Comparison of ENCODE assay signal across 23 cellular contexts in the genomic region with DNA sequence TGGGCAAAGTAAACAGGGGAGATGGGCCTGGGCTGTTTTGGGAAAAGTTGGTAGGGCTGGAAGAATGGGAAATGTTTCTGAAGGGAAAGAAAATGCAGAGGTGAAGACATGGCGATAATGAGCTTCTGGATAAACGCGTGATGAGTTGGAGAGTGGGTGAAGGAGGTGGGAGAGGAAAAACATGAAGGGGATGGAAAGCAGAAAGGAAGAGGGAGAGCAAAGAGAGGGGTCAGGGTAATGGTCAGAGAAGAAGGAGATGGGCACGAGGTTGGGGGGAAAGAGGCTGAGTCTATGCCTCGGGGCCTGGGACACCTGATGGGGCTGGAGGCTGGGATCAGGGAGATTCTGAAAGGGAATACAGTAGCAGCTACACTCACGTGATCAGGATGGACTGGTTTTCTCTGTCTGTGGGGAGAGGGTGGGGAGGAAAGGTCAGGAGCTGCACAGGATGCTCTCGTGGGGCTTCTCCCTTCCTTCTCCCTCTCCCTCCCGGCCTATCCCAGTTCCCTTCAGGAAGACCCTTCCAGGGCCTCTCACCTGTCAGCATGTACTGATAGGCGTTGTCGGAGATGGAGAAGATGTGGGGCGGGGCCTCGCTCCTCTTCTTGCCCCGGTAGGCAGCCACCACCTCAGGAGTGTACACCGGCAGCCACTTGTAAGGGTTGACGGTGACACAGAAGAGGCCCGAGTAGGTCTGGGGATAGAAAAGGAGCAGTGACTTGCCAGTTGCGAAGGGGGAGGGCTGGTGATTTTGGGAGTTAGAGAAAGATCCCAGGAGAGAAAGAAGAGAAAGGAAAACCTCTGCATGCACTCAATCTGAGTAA. TPM values are rescaled to one million over a fixed set of nuclear protein-coding genes. Genes with fewer than 3 reads are reported as not detected.
DNase-seq lines count a peak whose midpoint lies in the region; ATAC-seq, FAIRE-seq and TF ChIP-seq lines count a peak whose summit lies in the region.
"Had no signal": no experiment of that assay in that cellular context is flagged by ENCODE, and none has a peak within 500 bp of the region (broad histone marks: within the 10 kb centered on the region; RNA-seq: fewer than 3 reads in every experiment).

No MANE protein-coding gene starts in this region.

- peaks cover 17% of the 10 kb centered on the region for H3K27me3 Mint-ChIP-seq in endothelial cell (ENCODE audit: unreplicated experiment)
- H3K27me3 Mint-ChIP-seq in activated CD4-positive, alpha-beta memory T cell treated with anti-CD3 and anti-CD28 coated beads for 36 hours, result no peaks in the 10 kb centered on the region

- no peak overlapping the region for H2AFZ ChIP-seq in GM12878 (ENCODE audit: control insufficient read depth, low read depth, low read length)

- no peak overlapping the region for H3K27ac ChIP-seq in GM12878 (ENCODE audit: control insufficient read depth, insufficient read depth)
- peak overlapping the region; percentile 83 to 89 (median 86) for H3K27ac ChIP-seq in gastrocnemius medialis
- H3K27ac ChIP-seq: A549, C4-2B had no signal

- no peak for TF ChIP-seq CTCF in GM12878 (IDR thresholded peaks at IDR 0.05 in 2 of 3, conservative IDR thresholded peaks at IDR 0.05 in 1 of 3; ENCODE audit: control insufficient read depth in 2 of 3, extremely low read depth in 1 of 3, insufficient read depth in 1 of 3, low read depth in 3 of 3, low read length in 3 of 3)
- no peak for TF ChIP-seq CTCF in endothelial cell (IDR thresholded peaks at IDR 0.05; ENCODE audit: unreplicated experiment)
- TF ChIP-seq CTCF in gastrocnemius medialis (IDR thresholded peaks at IDR 0.05 in 4 of 5, conservative IDR thresholded peaks at IDR 0.05 in 1 of 5), result no peak

- POLR2A ChIA-PET in GM12878 (lab: Charles Lee), result no interaction called here
- POLR2A ChIA-PET in activated CD4-positive, alpha-beta memory T cell treated with anti-CD3 and anti-CD28 coated beads for 36 hours (lab: Charles Lee), result no interaction called here

- WGBS in GM12878 (ENCODE audit: insufficient coverage, insufficient replicate concordance, low lambda C conversion rate, missing lambda C conversion rate), result 27% methylated on average over 14 of the region's 17 CpGs

- intact Hi-C loops in cardiac septum (cut with DNase I), result no loop called here
- intact Hi-C loops in Right ventricle myocardium superior (cut with DNase I), result no loop called here
- intact Hi-C loops in GM12878 (cut with micrococcal nuclease; ENCODE audit: unreplicated experiment), result no loop called here
- intact Hi-C loops in gastrocnemius medialis (cut with DNase I; ENCODE audit: low total_unique reads), result no loop called here
- intact Hi-C loops in activated CD4-positive, alpha-beta memory T cell treated with anti-CD3 and anti-CD28 coated beads for 36 hours (cut with micrococcal nuclease), result no loop called here

- no peaks in the 10 kb centered on the region for H3K79me2 ChIP-seq in GM12878 (ENCODE audit: control insufficient read depth, insufficient read depth, low read length)

- peaks cover 3% of the 10 kb centered on the region for H3K36me3 Mint-ChIP-seq in endothelial cell (ENCODE audit: low read depth, unreplicated experiment)
- H3K36me3 Mint-ChIP-seq in activated CD4-positive, alpha-beta memory T cell treated with anti-CD3 and anti-CD28 coated beads for 36 hours, result no peaks in the 10 kb centered on the region

- H3K9me3 Mint-ChIP-seq in endothelial cell (ENCODE audit: unreplicated experiment), result no peaks in the 10 kb centered on the region
- H3K9me3 Mint-ChIP-seq in activated CD4-positive, alpha-beta memory T cell treated with anti-CD3 and anti-CD28 coated beads for 36 hours, result no peaks in the 10 kb centered on the region
- H3K9me3 Mint-ChIP-seq: HFFc6 had no signal

- H3K9ac ChIP-seq in GM12878 (ENCODE audit: control insufficient read depth, insufficient read depth, low read length), result no peak overlapping the region

- no peak for TF ChIP-seq EP300 in GM12878 (IDR thresholded peaks at IDR 0.05; ENCODE audit: borderline replicate concordance in 1 of 2, control insufficient read depth in 1 of 2, low read depth in 2 of 2, low read length in 2 of 2)

- H3K27me3 ChIP-seq in GM12878 (replicated peaks in 1 of 2; ENCODE audit: control insufficient read depth in 2 of 2, insufficient read depth in 2 of 2, low read length in 1 of 2) (no peaks in the 10 kb centered on the region; a peak in 3 of 4 replicates), gastrocnemius medialis (no peaks in the 10 kb centered on the region)

- TF ChIP-seq RAD21 in GM12878 (IDR thresholded peaks at IDR 0.05; ENCODE audit: insufficient read depth, low read depth, low read length), result no peak

- no peaks in the 10 kb centered on the region; a peak in 1 of 4 replicates for H3K36me3 ChIP-seq in GM12878 (ENCODE audit: control insufficient read depth in 2 of 2, insufficient read depth in 2 of 2, low read length in 1 of 2)
- no peaks in the 10 kb centered on the region for H3K36me3 ChIP-seq in gastrocnemius medialis

- CTCF ChIA-PET in GM12878 (lab: Yijun Ruan, JAX), result no interaction called here
- CTCF ChIA-PET in activated CD4-positive, alpha-beta memory T cell treated with anti-CD3 and anti-CD28 coated beads for 36 hours (lab: Charles Lee), result no interaction called here

- peak overlapping the region; percentile 79 for H3K27ac Mint-ChIP-seq in endothelial cell (ENCODE audit: unreplicated experiment)
- H3K27ac Mint-ChIP-seq in activated CD4-positive, alpha-beta memory T cell treated with anti-CD3 and anti-CD28 coated beads for 36 hours, result no peak overlapping the region
- H3K27ac Mint-ChIP-seq: HFFc6 had no signal

- ATAC-seq in Right ventricle myocardium superior (ENCODE audit: poor library complexity) (no peak), GM12878 (no peak), gastrocnemius medialis (no peak), GM21723 (IDR thresholded peaks at IDR 0.05; ENCODE audit: unreplicated experiment) (no peak)
- ATAC-seq: A549 had no signal

- H3K4me1 ChIP-seq in GM12878 (ENCODE audit: control insufficient read depth, insufficient read depth, low read length) (no peaks in the 10 kb centered on the region), gastrocnemius medialis (peaks cover 28 to 48% of the 10 kb centered on the region in 2 donors)
- H3K4me1 ChIP-seq: A549 had no signal

- no TSS peak for BruUV-seq in GM12878 (replicated peaks; lab: Mats Ljungman, UMichigan)

- no peaks in the 10 kb centered on the region for H3K9me3 ChIP-seq in GM12878 (replicated peaks; ENCODE audit: control insufficient read depth, insufficient read depth, low read length)
- no peaks in the 10 kb centered on the region for H3K9me3 ChIP-seq in gastrocnemius medialis
- H3K9me3 ChIP-seq: A549 had no signal

- H3K4me3 Mint-ChIP-seq in endothelial cell (ENCODE audit: unreplicated experiment), result peak overlapping the region; percentile 47
- H3K4me3 Mint-ChIP-seq in activated CD4-positive, alpha-beta memory T cell treated with anti-CD3 and anti-CD28 coated beads for 36 hours, result no peak overlapping the region
- H3K4me3 Mint-ChIP-seq: HFFc6 had no signal

- peaks cover 18% of the 10 kb centered on the region for H3K4me1 Mint-ChIP-seq in endothelial cell (ENCODE audit: unreplicated experiment)
- H3K4me1 Mint-ChIP-seq in activated CD4-positive, alpha-beta memory T cell treated with anti-CD3 and anti-CD28 coated beads for 36 hours (ENCODE audit: low read depth), result no peaks in the 10 kb centered on the region

- no peak for FAIRE-seq in GM12878 (lab: Jason Lieb, UNC)
- FAIRE-seq: A549, G401.6, GM18507 had no signal

- no peak overlapping the region for H3K4me3 ChIP-seq in GM12878
- no peak overlapping the region for H3K4me3 ChIP-seq in gastrocnemius medialis
- H3K4me3 ChIP-seq: A549 had no signal

- DNase-seq in cardiac septum (ENCODE audit: low spot score) (peak; percentile 74), Right ventricle myocardium superior (no peak), GM12878 (ENCODE audit: low read depth, low spot score) (no peak), endothelial cell (ENCODE audit: low spot score) (no peak), gastrocnemius medialis (peak in 1 of 2 donors; percentile 13), amniotic stem cell (lab: John Stamatoyannopoulos, UW) (no peak)
- DNase-seq in activated CD4-positive, alpha-beta memory T cell treated with anti-CD3 and anti-CD28 coated beads for 36 hours, result no peak
- DNase-seq: DND-41, HFFc6, NCI-H1048, NCI-H1436 treated with DMSO at 0.1 percent for 48 hours, NCI-H2029 treated with DMSO at 0.1 percent for 48 hours, NCI-H2171 treated with DMSO at 0.1 percent for 48 hours, NCI-H446 treated with DMSO at 0.1 percent for 48 hours, OCI-M1 had no signal

- RAD21 ChIA-PET in GM12878 (lab: Charles Lee; ENCODE audit: unreplicated experiment), result no interaction called here

- SMC1A ChIA-PET in GM12878 (lab: Charles Lee; ENCODE audit: uncharacterized antibody, unreplicated experiment), result no interaction called here

- in situ Hi-C loops in GM12878 (cut with MboI), result no loop called here
- in situ Hi-C loops in gastrocnemius medialis (cut with MboI; ENCODE audit: low sequenced_read_pairs in 4 of 4), result no loop called here

- no peak overlapping the region for H3K4me2 ChIP-seq in GM12878 (ENCODE audit: control insufficient read depth, insufficient read depth)
- H3K4me2 ChIP-seq: A549 had no signal

- no peaks in the 10 kb centered on the region for H4K20me1 ChIP-seq in GM12878 (ENCODE audit: control insufficient read depth, insufficient read depth)

- TF ChIP-seq POLR2A in GM12878 (IDR thresholded peaks at IDR 0.05; ENCODE audit: low read depth, low read length) (no peak), gastrocnemius medialis (IDR thresholded peaks at IDR 0.05) (no peak)

RNA-seq across cellular contexts. Expression of a gene that starts 3.1 kb away (rescaled TPM):
- total RNA-seq in cardiac septum, result 13,582 TPM
- total RNA-seq in Right ventricle myocardium superior, result 11,793 TPM
- not detected in 2 replicates for total RNA-seq in GM12878 (2013; cell fraction: nucleolus; rRNA removed)
- total RNA-seq in GM12878 (2014; rRNA removed), result 0.05 TPM in 1 of 2 replicates, not detected in the other
- 0.04 and 0.05 TPM in 2 replicates for total RNA-seq in GM12878 (2014; rRNA removed; fragmentation: Illumina TruSeq; extraction: Trizol)
- 0.10 and 0.11 TPM in 2 replicates for total RNA-seq in GM12878 (2021)
- polyA plus RNA-seq in GM12878 (2011; ENCODE audit: low read depth), result 0.13 TPM
- 0.01 TPM in 1 of 2 replicates, not detected in the other for polyA plus RNA-seq in GM12878 (2011; rRNA removed)
- polyA plus RNA-seq in GM12878 (2011; cell fraction: cytosol; rRNA removed), result 0.01 and 0.02 TPM in 2 replicates
- polyA plus RNA-seq in GM12878 (2011; cell fraction: nucleus; rRNA removed), result 0.01 TPM in 1 of 2 replicates, not detected in the other
- polyA plus RNA-seq in GM12878 (2012), result 0.04 and 0.11 TPM in 2 replicates
- 0.04 TPM in 1 of 2 replicates, not detected in the other for polyA plus RNA-seq in GM12878 (2014; fragmentation: Illumina TruSeq; extraction: Trizol)
- polyA plus RNA-seq in GM12878 (2014; fragmentation: Nextera tagmentation; extraction: Ambion mirVana), result not detected
- 0.09 TPM in 2 replicates for polyA plus RNA-seq in GM12878 (2014; rRNA removed)
- under 1 TPM; 0.05 TPM for polyA plus RNA-seq in GM12878 (2016; fragmentation: Nextera tagmentation; extraction: Ambion mirVana)
- polyA minus RNA-seq in GM12878 (2011; rRNA and poly(A)+ RNA removed), result 0.07 TPM in 1 of 2 replicates, not detected in the other
- polyA minus RNA-seq in GM12878 (2011; cell fraction: cytosol; rRNA and poly(A)+ RNA removed), result not detected in 2 replicates
- polyA minus RNA-seq in GM12878 (2011; cell fraction: nucleus; rRNA and poly(A)+ RNA removed), result under 0.01 TPM in 1 of 2 replicates, not detected in the other
- total RNA-seq in endothelial cell (ENCODE audit: unreplicated experiment), result 0.18 TPM
- 1,000 to 10,000 TPM; 1,360 to 5,274 (median 3,359) TPM for total RNA-seq in gastrocnemius medialis
- total RNA-seq in activated CD4-positive, alpha-beta memory T cell treated with anti-CD3 and anti-CD28 coated beads for 36 hours, result under 1 TPM in 1 of 2 experiments, not detected in 1; 0.02 TPM
- total RNA-seq: H4, HFFc6, MCF 10A, RPMI7951 had no signal
- polyA plus RNA-seq: A549 had no signal

RNA-seq across cellular contexts. Expression of a gene that starts 24.2 kb away (rescaled TPM):
- 170 TPM for total RNA-seq in cardiac septum
- 4,934 TPM for total RNA-seq in Right ventricle myocardium superior
- not detected in 2 replicates for total RNA-seq in GM12878 (2013; cell fraction: nucleolus; rRNA removed)
- not detected in 2 replicates for total RNA-seq in GM12878 (2014; rRNA removed)
- not detected in 2 replicates for total RNA-seq in GM12878 (2014; rRNA removed; fragmentation: Illumina TruSeq; extraction: Trizol)
- not detected in 2 replicates for total RNA-seq in GM12878 (2021)
- polyA plus RNA-seq in GM12878 (2011; ENCODE audit: low read depth), result not detected
- 0.05 and 0.06 TPM in 2 replicates for polyA plus RNA-seq in GM12878 (2011; rRNA removed)
- 0.08 and 0.12 TPM in 2 replicates for polyA plus RNA-seq in GM12878 (2011; cell fraction: cytosol; rRNA removed)
- polyA plus RNA-seq in GM12878 (2011; cell fraction: nucleus; rRNA removed), result 0.26 and 0.27 TPM in 2 replicates
- not detected in 2 replicates for polyA plus RNA-seq in GM12878 (2012)
- polyA plus RNA-seq in GM12878 (2014; fragmentation: Illumina TruSeq; extraction: Trizol), result 0.01 TPM in 1 of 2 replicates, not detected in the other
- polyA plus RNA-seq in GM12878 (2014; fragmentation: Nextera tagmentation; extraction: Ambion mirVana), result not detected
- polyA plus RNA-seq in GM12878 (2014; rRNA removed), result not detected in 2 replicates
- polyA plus RNA-seq in GM12878 (2016; fragmentation: Nextera tagmentation; extraction: Ambion mirVana), result under 1 TPM in 1 of 2 experiments, not detected in 1; 0.84 TPM
- polyA minus RNA-seq in GM12878 (2011; rRNA and poly(A)+ RNA removed), result not detected in 2 replicates
- not detected in 2 replicates for polyA minus RNA-seq in GM12878 (2011; cell fraction: cytosol; rRNA and poly(A)+ RNA removed)
- polyA minus RNA-seq in GM12878 (2011; cell fraction: nucleus; rRNA and poly(A)+ RNA removed), result not detected in 2 replicates
- total RNA-seq in endothelial cell (ENCODE audit: unreplicated experiment), result 1.6 TPM
- 1,000 to 10,000 TPM in 1 of 4 donors, 100 to 1,000 TPM in 1, 10 to 100 TPM in 2; 20.4 to 1,496 (median 303) TPM for total RNA-seq in gastrocnemius medialis
- under 1 TPM in 1 of 2 experiments, not detected in 1; 0.05 TPM for total RNA-seq in activated CD4-positive, alpha-beta memory T cell treated with anti-CD3 and anti-CD28 coated beads for 36 hours
- total RNA-seq: H4, HFFc6, MCF 10A, RPMI7951 had no signal
- polyA plus RNA-seq: A549 had no signal

RNA-seq across cellular contexts. Expression of a gene that starts 37.2 kb away (rescaled TPM):
- 16.2 TPM for total RNA-seq in cardiac septum
- 17.0 TPM for total RNA-seq in Right ventricle myocardium superior
- total RNA-seq in GM12878 (2013; cell fraction: nucleolus; rRNA removed), result 69.7 and 75.0 TPM in 2 replicates
- 48.7 and 49.6 TPM in 2 replicates for total RNA-seq in GM12878 (2014; rRNA removed)
- total RNA-seq in GM12878 (2014; rRNA removed; fragmentation: Illumina TruSeq; extraction: Trizol), result 62.6 and 64.3 TPM in 2 replicates
- 38.2 and 40.4 TPM in 2 replicates for total RNA-seq in GM12878 (2021)
- 47.4 TPM for polyA plus RNA-seq in GM12878 (2011; ENCODE audit: low read depth)
- polyA plus RNA-seq in GM12878 (2011; rRNA removed), result 78.5 and 86.6 TPM in 2 replicates
- 38.0 and 41.1 TPM in 2 replicates for polyA plus RNA-seq in GM12878 (2011; cell fraction: cytosol; rRNA removed)
- polyA plus RNA-seq in GM12878 (2011; cell fraction: nucleus; rRNA removed), result 67.9 and 77.9 TPM in 2 replicates
- polyA plus RNA-seq in GM12878 (2012), result 38.3 and 54.6 TPM in 2 replicates
- 62.3 and 71.9 TPM in 2 replicates for polyA plus RNA-seq in GM12878 (2014; fragmentation: Illumina TruSeq; extraction: Trizol)
- 100 to 1,000 TPM; 146 to 163 TPM for polyA plus RNA-seq in GM12878 (2014; fragmentation: Nextera tagmentation; extraction: Ambion mirVana)
- 54.9 and 56.6 TPM in 2 replicates for polyA plus RNA-seq in GM12878 (2014; rRNA removed)
- polyA plus RNA-seq in GM12878 (2016; fragmentation: Nextera tagmentation; extraction: Ambion mirVana), result 10 to 100 TPM; 80.9 to 90.0 TPM
- polyA minus RNA-seq in GM12878 (2011; rRNA and poly(A)+ RNA removed), result 32.9 and 46.6 TPM in 2 replicates
- polyA minus RNA-seq in GM12878 (2011; cell fraction: cytosol; rRNA and poly(A)+ RNA removed), result 11.8 and 16.5 TPM in 2 replicates
- polyA minus RNA-seq in GM12878 (2011; cell fraction: nucleus; rRNA and poly(A)+ RNA removed), result 42.9 and 54.5 TPM in 2 replicates
- 37.7 TPM for total RNA-seq in endothelial cell (ENCODE audit: unreplicated experiment)
- 10 to 100 TPM; 27.9 to 41.9 (median 36.1) TPM for total RNA-seq in gastrocnemius medialis
- total RNA-seq in activated CD4-positive, alpha-beta memory T cell treated with anti-CD3 and anti-CD28 coated beads for 36 hours, result 10 to 100 TPM; 42.1 to 44.1 TPM

RNA-seq across cellular contexts. Expression of a gene that starts 55.5 kb away (rescaled TPM):
- total RNA-seq in cardiac septum (not detected), Right ventricle myocardium superior (0.27 TPM), GM12878 (2014; rRNA removed) (not detected in 2 replicates), GM12878 (2014; rRNA removed; fragmentation: Illumina TruSeq; extraction: Trizol) (not detected in 2 replicates), GM12878 (2021) (not detected in 2 replicates), endothelial cell (ENCODE audit: unreplicated experiment) (0.26 TPM), gastrocnemius medialis (1 to 10 TPM in 1 of 4 donors, not detected in 3; 1.7 TPM)
- not detected in 2 replicates for total RNA-seq in GM12878 (2013; cell fraction: nucleolus; rRNA removed)
- polyA plus RNA-seq in GM12878 (2011; ENCODE audit: low read depth), result not detected
- polyA plus RNA-seq in GM12878 (2011; rRNA removed) (not detected in 2 replicates), GM12878 (2014; fragmentation: Illumina TruSeq; extraction: Trizol) (not detected in 2 replicates), GM12878 (2014; fragmentation: Nextera tagmentation; extraction: Ambion mirVana) (not detected), GM12878 (2014; rRNA removed) (not detected in 2 replicates), GM12878 (2016; fragmentation: Nextera tagmentation; extraction: Ambion mirVana) (not detected)
- polyA plus RNA-seq in GM12878 (2011; cell fraction: cytosol; rRNA removed), result not detected in 2 replicates
- polyA plus RNA-seq in GM12878 (2011; cell fraction: nucleus; rRNA removed), result not detected in 2 replicates
- not detected in 2 replicates for polyA plus RNA-seq in GM12878 (2012)
- not detected in 2 replicates for polyA minus RNA-seq in GM12878 (2011; rRNA and poly(A)+ RNA removed)
- not detected in 2 replicates for polyA minus RNA-seq in GM12878 (2011; cell fraction: cytosol; rRNA and poly(A)+ RNA removed)
- polyA minus RNA-seq in GM12878 (2011; cell fraction: nucleus; rRNA and poly(A)+ RNA removed), result not detected in 2 replicates
- total RNA-seq in activated CD4-positive, alpha-beta memory T cell treated with anti-CD3 and anti-CD28 coated beads for 36 hours, result not detected
- total RNA-seq: H4, HFFc6, MCF 10A had no signal
- polyA plus RNA-seq: A549 had no signal

RNA-seq across cellular contexts. Expression of a gene that starts 59.7 kb away (rescaled TPM):
- total RNA-seq in cardiac septum (not detected), Right ventricle myocardium superior (not detected), GM12878 (2014; rRNA removed) (not detected in 2 replicates), GM12878 (2014; rRNA removed; fragmentation: Illumina TruSeq; extraction: Trizol) (not detected in 2 replicates), GM12878 (2021) (not detected in 2 replicates), endothelial cell (ENCODE audit: unreplicated experiment) (not detected), gastrocnemius medialis (not detected)
- not detected in 2 replicates for total RNA-seq in GM12878 (2013; cell fraction: nucleolus; rRNA removed)
- polyA plus RNA-seq in GM12878 (2011; ENCODE audit: low read depth), result not detected
- polyA plus RNA-seq in GM12878 (2011; rRNA removed) (not detected in 2 replicates), GM12878 (2014; fragmentation: Illumina TruSeq; extraction: Trizol) (not detected in 2 replicates), GM12878 (2014; fragmentation: Nextera tagmentation; extraction: Ambion mirVana) (not detected), GM12878 (2014; rRNA removed) (not detected in 2 replicates), GM12878 (2016; fragmentation: Nextera tagmentation; extraction: Ambion mirVana) (not detected)
- polyA plus RNA-seq in GM12878 (2011; cell fraction: cytosol; rRNA removed), result not detected in 2 replicates
- polyA plus RNA-seq in GM12878 (2011; cell fraction: nucleus; rRNA removed), result not detected in 2 replicates
- not detected in 2 replicates for polyA plus RNA-seq in GM12878 (2012)
- not detected in 2 replicates for polyA minus RNA-seq in GM12878 (2011; rRNA and poly(A)+ RNA removed)
- polyA minus RNA-seq in GM12878 (2011; cell fraction: cytosol; rRNA and poly(A)+ RNA removed), result not detected in 2 replicates
- polyA minus RNA-seq in GM12878 (2011; cell fraction: nucleus; rRNA and poly(A)+ RNA removed), result not detected in 2 replicates
- not detected for total RNA-seq in activated CD4-positive, alpha-beta memory T cell treated with anti-CD3 and anti-CD28 coated beads for 36 hours
- total RNA-seq: H4, HFFc6, MCF 10A, RPMI7951 had no signal
- polyA plus RNA-seq: A549 had no signal

Comparison
In these comparisons a context has a peak if more than half of its experiments do, and no peak if none do; other contexts are left out.
1. RNA of a gene that starts 3.1 kb away (total RNA-seq): 13,582 TPM in cardiac septum (single experiment), 11,793 TPM in Right ventricle myocardium superior (single experiment) and 1,360 to 5,274 TPM in gastrocnemius medialis; 0.18 TPM in endothelial cell (single experiment), 0.04 to 0.11 TPM in GM12878 and 0.02 TPM in activated CD4-positive, alpha-beta memory T cell treated with anti-CD3 and anti-CD28 coated beads for 36 hours; every median in the first group is over 1,000 times any median in the second.